29 cellular contexts compared by ENCODE assay signal in genomic region chr20:4819901-4820300, GRCh38. TPM values are rescaled to one million over a fixed set of nuclear protein-coding genes. Genes with fewer than 3 reads are reported as not detected.
A peak's percentile ranks its signal among the peaks of the same experiment; 100 is the strongest.
DNase-seq lines count a peak whose midpoint lies in the region; ATAC-seq and TF ChIP-seq lines count a peak whose summit lies in the region.
"Had no signal": no experiment of that assay in that cellular context is flagged by ENCODE, and none has a peak within 500 bp of the region (broad histone marks: within the 10 kb centered on the region; RNA-seq: fewer than 3 reads in every experiment).

No MANE protein-coding gene starts in this region.

- ATAC-seq in naive thymus-derived CD4-positive, alpha-beta T cell: no peak
- no peak for ATAC-seq in GM21447 (IDR thresholded peaks at IDR 0.05; ENCODE audit: unreplicated experiment)
- ATAC-seq: GM23338, Panc1 had no signal

- H3K4me3 Mint-ChIP-seq in naive thymus-derived CD4-positive, alpha-beta T cell: peak overlapping the region in 2 of 10 donors; percentile 13 to 78
- H3K4me3 Mint-ChIP-seq: activated naive CD8-positive, alpha-beta T cell; GM23338 had no signal

- peaks cover 35 to 71% (median 61%) of the 10 kb centered on the region in 7 donors for H3K4me1 Mint-ChIP-seq in naive thymus-derived CD4-positive, alpha-beta T cell

- CTCF ChIA-PET in naive thymus-derived CD4-positive, alpha-beta T cell (lab: Charles Lee): no interaction called here
- CTCF ChIA-PET in OCI-LY7 (lab: Charles Lee; ENCODE audit: unreplicated experiment): no interaction called here

- peaks cover 52 to 85% (median 71%) of the 10 kb centered on the region in 10 experiments for H3K4me1 ChIP-seq in BLaER1 treated with 17β-estradiol and CSF1 and Interleukin-3, amounts not matched to agents 10 nM and 100 nM
- H3K4me1 ChIP-seq in naive thymus-derived CD4-positive, alpha-beta T cell (ENCODE audit: control insufficient read depth in 2 of 2, insufficient read depth in 2 of 2, low read length in 2 of 2): peaks cover 21 to 23% of the 10 kb centered on the region in 2 donors
- peaks cover 38% of the 10 kb centered on the region for H3K4me1 ChIP-seq in OCI-LY7 (ENCODE audit: insufficient read depth, low read length, poor library complexity, severe bottlenecking)

- peaks cover 3 to 45% (median 21%) of the 10 kb centered on the region in 5 donors for H3K36me3 Mint-ChIP-seq in naive thymus-derived CD4-positive, alpha-beta T cell

- H3K27me3 ChIP-seq in BLaER1 treated with 17β-estradiol and CSF1 and Interleukin-3, amounts not matched to agents 10 nM and 100 nM: no peaks in the 10 kb centered on the region
- no peaks in the 10 kb centered on the region for H3K27me3 ChIP-seq in HL-60 (ENCODE audit: insufficient read depth, poor library complexity, severe bottlenecking)
- no peaks in the 10 kb centered on the region for H3K27me3 ChIP-seq in naive thymus-derived CD4-positive, alpha-beta T cell (ENCODE audit: control insufficient read depth in 2 of 2, insufficient read depth in 2 of 2, low read length in 2 of 2)
- H3K27me3 ChIP-seq: ovary, upper lobe of left lung had no signal

- H3K27me3 Mint-ChIP-seq in naive thymus-derived CD4-positive, alpha-beta T cell: no peaks in the 10 kb centered on the region
- H3K27me3 Mint-ChIP-seq: activated naive CD8-positive, alpha-beta T cell had no signal

- peaks cover 53 to 69% (median 61%) of the 10 kb centered on the region in 11 experiments for H3K36me3 ChIP-seq in BLaER1 treated with 17β-estradiol and CSF1 and Interleukin-3, amounts not matched to agents 10 nM and 100 nM
- peaks cover 0 to 16% (median 0%) of the 10 kb centered on the region in 3 experiments for H3K36me3 ChIP-seq in naive thymus-derived CD4-positive, alpha-beta T cell (ENCODE audit: control insufficient read depth in 2 of 3, insufficient read depth in 3 of 3, low read length in 3 of 3)
- peaks cover 58% of the 10 kb centered on the region for H3K36me3 ChIP-seq in OCI-LY7 (ENCODE audit: insufficient read depth, low read length)
- H3K36me3 ChIP-seq: cardiac muscle cell, left ventricle myocardium inferior, ovary had no signal

- H3K9me3 Mint-ChIP-seq in naive thymus-derived CD4-positive, alpha-beta T cell: no peaks in the 10 kb centered on the region
- H3K9me3 Mint-ChIP-seq: activated T-helper 2 cell treated with anti-CD3 and anti-CD28 coated beads, Interferon-gamma antibody, Interleukin-2, Interleukin-4, amounts not matched to agents 10 μg/mL and 5 μg/mL and 100 μg/mL, durations not matched to agents 14 hours and 24 hours and 36 hours; GM23338; nephron had no signal

- H3K9me3 ChIP-seq in BLaER1 treated with 17β-estradiol and CSF1 and Interleukin-3, amounts not matched to agents 10 nM and 100 nM (replicated peaks in 1 of 11): 0 out of 22 replicates have a peak, but pooled peaks cover 0 to 4% (median 0%) of the 10 kb centered on the region in 11 experiments
- no peaks in the 10 kb centered on the region for H3K9me3 ChIP-seq in naive thymus-derived CD4-positive, alpha-beta T cell (ENCODE audit: control insufficient read depth in 2 of 3, low read length in 3 of 3)
- H3K9me3 ChIP-seq in OCI-LY7 (ENCODE audit: low read length): no peaks in the 10 kb centered on the region
- H3K9me3 ChIP-seq: left ventricle myocardium inferior, ovary, upper lobe of left lung had no signal

- intact Hi-C loops in naive thymus-derived CD4-positive, alpha-beta T cell (cut with micrococcal nuclease): loop anchor here (10.0 kb wide), 3 partner anchors 785 to 895 kb away; no protein-coding TSS in a partner anchor
- intact Hi-C loops in OCI-LY7 (cut with micrococcal nuclease; ENCODE audit: unreplicated experiment): no loop called here

- peak overlapping the region in 2 of 11 experiments; percentile 26 to 97; a peak in 3 of 22 replicates for H3K9ac ChIP-seq in BLaER1 treated with 17β-estradiol and CSF1 and Interleukin-3, amounts not matched to agents 10 nM and 100 nM

- no peak for TF ChIP-seq CTCF in HL-60 (IDR thresholded peaks at IDR 0.05; ENCODE audit: insufficient read depth, low read length)
- TF ChIP-seq CTCF in OCI-LY7 (conservative IDR thresholded peaks at IDR 0.05; ENCODE audit: low read length): no peak

- H3K79me2 ChIP-seq in OCI-LY7 (ENCODE audit: insufficient read depth, low read depth, low read length): peaks cover 32% of the 10 kb centered on the region; the same call in 1 of the 2 replicates

- peak overlapping the region in 9 of 11 experiments; percentile 7 to 96 (median 90); a peak in 13 of 22 replicates for H3K4me2 ChIP-seq in BLaER1 treated with 17β-estradiol and CSF1 and Interleukin-3, amounts not matched to agents 10 nM and 100 nM
- no peak overlapping the region for H3K4me2 ChIP-seq in OCI-LY7 (ENCODE audit: low read length)
- H3K4me2 ChIP-seq: GM23338, smooth muscle cell had no signal

- peak overlapping the region in 2 of 11 experiments; percentile 6 to 34; a peak in 3 of 22 replicates for H3K27ac ChIP-seq in BLaER1 treated with 17β-estradiol and CSF1 and Interleukin-3, amounts not matched to agents 10 nM and 100 nM
- H3K27ac ChIP-seq in HL-60 (replicated peaks): peak overlapping the region; percentile 6; the same call in 1 of the 2 replicates
- H3K27ac ChIP-seq in caudate nucleus (ENCODE audit: low read depth, low read length): peak overlapping the region; percentile 39
- H3K27ac ChIP-seq in naive thymus-derived CD4-positive, alpha-beta T cell (ENCODE audit: low read depth, low read length): peak overlapping the region; percentile 46
- H3K27ac ChIP-seq in OCI-LY7 (ENCODE audit: low read depth, low read length, poor library complexity, severe bottlenecking): no peak overlapping the region
- H3K27ac ChIP-seq: cardiac muscle cell, left ventricle myocardium inferior, ovary had no signal

- peaks cover 15 to 42% (median 21%) of the 10 kb centered on the region in 11 experiments; a peak in 19 of 22 replicates for H4K20me1 ChIP-seq in BLaER1 treated with 17β-estradiol and CSF1 and Interleukin-3, amounts not matched to agents 10 nM and 100 nM
- no peaks in the 10 kb centered on the region for H4K20me1 ChIP-seq in OCI-LY7 (ENCODE audit: insufficient read depth, low read length)

- DNase-seq in HL-60 (ENCODE audit: low read depth in 1 of 2, low spot score in 1 of 2) (no peak), caudate nucleus (lab: John Stamatoyannopoulos, UW) (no peak), HUDEP-2 (lab: John Stamatoyannopoulos, UW; ENCODE audit: unreplicated experiment in 76 of 76) (no peak), DMS153 (lab: John Stamatoyannopoulos, UW) (no peak), OCI-LY7 (ENCODE audit: low spot score) (no peak)
- no peak for DNase-seq in naive thymus-derived CD4-positive, alpha-beta T cell
- DNase-seq: activated CD4-positive, alpha-beta T cell treated with anti-CD3 and anti-CD28 coated beads, Interleukin-2, amount 50 U/mL, for 4 hours; activated CD8-positive, alpha-beta memory T cell treated with anti-CD3 and anti-CD28 coated beads, Interleukin-2, amount 50 U/mL, for 4 hours; EL; left ventricle myocardium inferior; midbrain; NCI-H1092; NCI-H187; NCI-H2171; NCI-H510A treated with DMSO at 0.1 percent for 48 hours; ovary; SHP77; stimulated activated CD4-positive, alpha-beta T cell treated with anti-CD3 and anti-CD28 coated beads, Interleukin-2, amount 100 ng/mL, for 24 hours; T1000; upper lobe of left lung had no signal

- peak overlapping the region in 8 of 9 donors; percentile 51 to 97 (median 82) for H3K27ac Mint-ChIP-seq in naive thymus-derived CD4-positive, alpha-beta T cell
- H3K27ac Mint-ChIP-seq: activated T-helper 2 cell treated with anti-CD3 and anti-CD28 coated beads, Interferon-gamma antibody, Interleukin-2, Interleukin-4, amounts not matched to agents 10 μg/mL and 5 μg/mL and 100 μg/mL, durations not matched to agents 14 hours and 24 hours and 36 hours; GM23338 had no signal

- no peak overlapping the region for H2AFZ ChIP-seq in OCI-LY7 (ENCODE audit: low read length)
- H2AFZ ChIP-seq: GM23338 had no signal

- POLR2A ChIA-PET in naive thymus-derived CD4-positive, alpha-beta T cell (lab: Charles Lee): interaction anchor here (1.1 kb wide), 1 partner anchor 11 kb away, joined by 5 read pairs; no protein-coding TSS in a partner anchor
- POLR2A ChIA-PET in OCI-LY7 (lab: Charles Lee): interaction anchor here (0.6 kb wide), 1 partner anchor 10 kb away, joined by 3 read pairs; no protein-coding TSS in a partner anchor

- BruUV-seq in OCI-LY7 (replicated peaks; lab: Mats Ljungman, UMichigan): no TSS peak

- H3K9me2 ChIP-seq in OCI-LY7 (ENCODE audit: insufficient read depth, low read length): no peaks in the 10 kb centered on the region

- H3K4me3 ChIP-seq in BLaER1 treated with 17β-estradiol and CSF1 and Interleukin-3, amounts not matched to agents 10 nM and 100 nM: no peak overlapping the region; a peak in 1 of 20 replicates
- H3K4me3 ChIP-seq in HL-60 (replicated peaks; ENCODE audit: insufficient read depth, low read length): no peak overlapping the region
- H3K4me3 ChIP-seq in naive thymus-derived CD4-positive, alpha-beta T cell (ENCODE audit: low read length): no peak overlapping the region
- no peak overlapping the region for H3K4me3 ChIP-seq in OCI-LY7 (ENCODE audit: low read depth, low read length, poor library complexity, severe bottlenecking)
- H3K4me3 ChIP-seq: cardiac muscle cell, GM23338, left ventricle myocardium inferior, ovary, smooth muscle cell, upper lobe of left lung had no signal

RNA-seq across cellular contexts. Expression of gene RASSF2, which starts 3.5 kb away (rescaled TPM):
- total RNA-seq in naive thymus-derived CD4-positive, alpha-beta T cell: 10 to 100 TPM; 24.7 to 67.4 (median 27.0) TPM
- polyA plus RNA-seq in naive thymus-derived CD4-positive, alpha-beta T cell: 10 to 100 TPM; 23.0 to 44.6 TPM
- total RNA-seq in OCI-LY7 (2014; rRNA removed; shearing (Covaris generic)): 30.0 and 30.5 TPM in 2 replicates
- 36.5 and 37.9 TPM in 2 replicates for total RNA-seq in OCI-LY7 (2022)
